In the genomic region with DNA sequence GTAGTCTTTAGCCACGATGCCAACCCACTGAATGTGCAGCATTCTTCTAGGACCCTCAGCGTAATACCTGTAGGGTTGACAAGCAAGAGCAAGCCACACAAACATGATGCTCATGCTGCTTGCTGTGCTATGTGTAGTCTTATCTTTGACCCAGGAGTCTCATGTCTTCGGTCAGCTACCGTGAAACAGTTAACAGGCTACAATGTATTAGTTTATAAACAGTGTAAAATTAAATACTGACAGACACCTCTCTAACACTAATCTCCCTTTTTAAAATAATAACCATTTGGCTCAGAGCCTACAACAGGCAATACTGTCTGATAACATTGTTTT, we compare ENCODE assay signal across 14 cellular contexts. TPM values are rescaled to one million over a fixed set of nuclear protein-coding genes. Genes with fewer than 3 reads are reported as not detected.
DNase-seq lines count a peak whose midpoint lies in the region; ATAC-seq, FAIRE-seq and TF ChIP-seq lines count a peak whose summit lies in the region.
"Had no signal": no experiment of that assay in that cellular context is flagged by ENCODE, and none has a peak within 500 bp of the region (broad histone marks: within the 10 kb centered on the region; RNA-seq: fewer than 3 reads in every experiment).

No MANE protein-coding gene starts in this region.

- peak overlapping the region; percentile 57 for H3K4me3 Mint-ChIP-seq in activated naive CD4-positive, alpha-beta T cell treated with anti-CD3 and anti-CD28 coated beads, Interleukin-2, amount 10 ng/mL, durations not matched to agents 7 days and 5 days
- H3K4me3 Mint-ChIP-seq in astrocyte (ENCODE audit: unreplicated experiment): peak overlapping the region; percentile 100
- H3K4me3 Mint-ChIP-seq in activated T-helper 2 cell treated with anti-CD3 and anti-CD28 coated beads, Interferon-gamma antibody, Interleukin-2, Interleukin-4, amounts not matched to agents 10 μg/mL and 5 μg/mL and 100 μg/mL, durations not matched to agents 14 hours and 24 hours and 36 hours (ENCODE audit: low read depth): no peak overlapping the region

- no peak overlapping the region for H3K27ac Mint-ChIP-seq in activated naive CD4-positive, alpha-beta T cell treated with anti-CD3 and anti-CD28 coated beads, Interleukin-2, amount 10 ng/mL, durations not matched to agents 7 days and 5 days
- H3K27ac Mint-ChIP-seq in astrocyte (ENCODE audit: unreplicated experiment): peak overlapping the region; percentile 100
- no peak overlapping the region for H3K27ac Mint-ChIP-seq in activated T-helper 2 cell treated with anti-CD3 and anti-CD28 coated beads, Interferon-gamma antibody, Interleukin-2, Interleukin-4, amounts not matched to agents 10 μg/mL and 5 μg/mL and 100 μg/mL, durations not matched to agents 14 hours and 24 hours and 36 hours

- no peak for TF ChIP-seq POLR2A in suprapubic skin (IDR thresholded peaks at IDR 0.05)

- peak overlapping the region; percentile 81 for H3K4me2 ChIP-seq in astrocyte (ENCODE audit: low read length)

- peaks cover 29% of the 10 kb centered on the region for H3K79me2 ChIP-seq in astrocyte (ENCODE audit: insufficient read depth, low read length)

- H3K4me1 Mint-ChIP-seq in activated naive CD4-positive, alpha-beta T cell treated with anti-CD3 and anti-CD28 coated beads, Interleukin-2, amount 10 ng/mL, durations not matched to agents 7 days and 5 days: peaks cover 31% of the 10 kb centered on the region
- peaks cover 19% of the 10 kb centered on the region for H3K4me1 Mint-ChIP-seq in astrocyte (ENCODE audit: low read depth, unreplicated experiment)
- peaks cover 32% of the 10 kb centered on the region for H3K4me1 Mint-ChIP-seq in activated T-helper 2 cell treated with anti-CD3 and anti-CD28 coated beads, Interferon-gamma antibody, Interleukin-2, Interleukin-4, amounts not matched to agents 10 μg/mL and 5 μg/mL and 100 μg/mL, durations not matched to agents 14 hours and 24 hours and 36 hours (ENCODE audit: low read depth)

- FAIRE-seq in astrocyte (lab: Jason Lieb, UNC): no peak
- FAIRE-seq: islet of Langerhans, pancreas had no signal

- H3K4me3 ChIP-seq in astrocyte (ENCODE audit: insufficient read depth, low read depth, low read length) (peak overlapping the region; percentile 32), lower lobe of right lung (peak overlapping the region; percentile 79), suprapubic skin (peak overlapping the region; percentile 90)

- DNase-seq in activated naive CD4-positive, alpha-beta T cell treated with anti-CD3 and anti-CD28 coated beads, Interleukin-2, amount 10 ng/mL, durations not matched to agents 7 days and 5 days: no peak
- no peak for DNase-seq in activated naive CD4-positive, alpha-beta T cell treated with anti-CD3 and anti-CD28 coated beads, Interleukin-2, amount 50 U/mL, for 16 hours
- no peak for DNase-seq in astrocyte (ENCODE audit: low read depth)
- DNase-seq in lower lobe of right lung: no peak
- DNase-seq in suprapubic skin (ENCODE audit: low spot score in 2 of 2): no peak
- no peak for DNase-seq in NCI-H2107 treated with DMSO at 0.1 percent for 48 hours (lab: John Stamatoyannopoulos, UW; ENCODE audit: unreplicated experiment)
- no peak for DNase-seq in glomerular visceral epithelial cell (ENCODE audit: extremely low spot score)
- DNase-seq in activated T-helper 2 cell treated with anti-CD3 and anti-CD28 coated beads, Interferon-gamma antibody, Interleukin-2, Interleukin-4, amounts not matched to agents 10 μg/mL and 5 μg/mL and 100 μg/mL, durations not matched to agents 14 hours and 24 hours and 36 hours (ENCODE audit: low spot score): no peak
- DNase-seq: activated CD4-positive, alpha-beta T cell treated with anti-CD3 and anti-CD28 coated beads, Interleukin-2, amount 50 U/mL, for 4 hours; GDM1; pancreas; stimulated activated CD4-positive, alpha-beta T cell treated with anti-CD3 and anti-CD28 coated beads, Interleukin-4, amount 100 ng/mL, for 24 hours had no signal

- H3K9me3 ChIP-seq in astrocyte (ENCODE audit: insufficient read depth, low read depth, low read length) (no peaks in the 10 kb centered on the region), lower lobe of right lung (no peaks in the 10 kb centered on the region), suprapubic skin (no peaks in the 10 kb centered on the region)
- H3K9me3 ChIP-seq: pancreas had no signal

- peak overlapping the region; percentile 95 for H3K9ac ChIP-seq in astrocyte (ENCODE audit: low read length)

- no peaks in the 10 kb centered on the region for H3K9me3 Mint-ChIP-seq in activated naive CD4-positive, alpha-beta T cell treated with anti-CD3 and anti-CD28 coated beads, Interleukin-2, amount 10 ng/mL, durations not matched to agents 7 days and 5 days
- no peaks in the 10 kb centered on the region for H3K9me3 Mint-ChIP-seq in astrocyte (ENCODE audit: unreplicated experiment)
- H3K9me3 Mint-ChIP-seq in activated T-helper 2 cell treated with anti-CD3 and anti-CD28 coated beads, Interferon-gamma antibody, Interleukin-2, Interleukin-4, amounts not matched to agents 10 μg/mL and 5 μg/mL and 100 μg/mL, durations not matched to agents 14 hours and 24 hours and 36 hours: no peaks in the 10 kb centered on the region

- H3K27ac ChIP-seq in astrocyte (ENCODE audit: low read depth, low read length) (peak overlapping the region; percentile 94), lower lobe of right lung (no peak overlapping the region), suprapubic skin (no peak overlapping the region)
- H3K27ac ChIP-seq: pancreas had no signal

- H3K27me3 Mint-ChIP-seq in activated naive CD4-positive, alpha-beta T cell treated with anti-CD3 and anti-CD28 coated beads, Interleukin-2, amount 10 ng/mL, durations not matched to agents 7 days and 5 days: no peaks in the 10 kb centered on the region
- H3K27me3 Mint-ChIP-seq in astrocyte (ENCODE audit: low read depth, unreplicated experiment): no peaks in the 10 kb centered on the region
- H3K27me3 Mint-ChIP-seq in activated T-helper 2 cell treated with anti-CD3 and anti-CD28 coated beads, Interferon-gamma antibody, Interleukin-2, Interleukin-4, amounts not matched to agents 10 μg/mL and 5 μg/mL and 100 μg/mL, durations not matched to agents 14 hours and 24 hours and 36 hours (ENCODE audit: low read depth): no peaks in the 10 kb centered on the region

- WGBS in suprapubic skin: 86% methylated on average over 4 of the region's 4 CpGs

- no peak for TF ChIP-seq EP300 in suprapubic skin (IDR thresholded peaks at IDR 0.05)

- no peak for ATAC-seq in lower lobe of right lung
- ATAC-seq: esophagus mucosa, pancreas had no signal

- intact Hi-C loops in lower lobe of right lung (cut with DNase I): no loop called here
- intact Hi-C loops in activated T-helper 2 cell treated with anti-CD3 and anti-CD28 coated beads, Interferon-gamma antibody, Interleukin-2, Interleukin-4, amounts not matched to agents 10 μg/mL and 5 μg/mL and 100 μg/mL, durations not matched to agents 14 hours and 24 hours and 36 hours (cut with micrococcal nuclease): loop anchor here (5.0 kb wide), 2 partner anchors 75 to 445 kb away; a partner anchor contains a TSS

- H2AFZ ChIP-seq in astrocyte (ENCODE audit: low read depth, low read length): no peak overlapping the region

- CTCF ChIA-PET in activated naive CD4-positive, alpha-beta T cell treated with anti-CD3 and anti-CD28 coated beads, Interleukin-2, amount 10 ng/mL, durations not matched to agents 7 days and 5 days (lab: Charles Lee): interaction anchor here (0.6 kb wide), 1 partner anchor 1279 kb away, joined by 3 read pairs; no protein-coding TSS in a partner anchor

- H3K36me3 ChIP-seq in astrocyte (ENCODE audit: insufficient read depth, low read length): peaks cover 6% of the 10 kb centered on the region
- peaks cover 49% of the 10 kb centered on the region for H3K36me3 ChIP-seq in lower lobe of right lung
- H3K36me3 ChIP-seq in suprapubic skin: peaks cover 33% of the 10 kb centered on the region

- H3K27me3 ChIP-seq in astrocyte (ENCODE audit: insufficient read depth, low read length) (no peaks in the 10 kb centered on the region), lower lobe of right lung (ENCODE audit: low read depth) (no peaks in the 10 kb centered on the region), suprapubic skin (no peaks in the 10 kb centered on the region)
- H3K27me3 ChIP-seq: pancreas had no signal

- peaks cover 19% of the 10 kb centered on the region for H3K36me3 Mint-ChIP-seq in activated naive CD4-positive, alpha-beta T cell treated with anti-CD3 and anti-CD28 coated beads, Interleukin-2, amount 10 ng/mL, durations not matched to agents 7 days and 5 days
- H3K36me3 Mint-ChIP-seq in astrocyte (ENCODE audit: low read depth, unreplicated experiment): peaks cover 2% of the 10 kb centered on the region
- H3K36me3 Mint-ChIP-seq in activated T-helper 2 cell treated with anti-CD3 and anti-CD28 coated beads, Interferon-gamma antibody, Interleukin-2, Interleukin-4, amounts not matched to agents 10 μg/mL and 5 μg/mL and 100 μg/mL, durations not matched to agents 14 hours and 24 hours and 36 hours (ENCODE audit: low read depth): peaks cover 27% of the 10 kb centered on the region

- TF ChIP-seq CTCF in astrocyte (IDR thresholded peaks at IDR 0.05; ENCODE audit: insufficient read depth, low read depth, low read length): no peak
- TF ChIP-seq CTCF in lower lobe of right lung (IDR thresholded peaks at IDR 0.05): no peak
- no peak for TF ChIP-seq CTCF in suprapubic skin (IDR thresholded peaks at IDR 0.05)

- peaks cover 4% of the 10 kb centered on the region for H4K20me1 ChIP-seq in astrocyte (ENCODE audit: insufficient read depth, low read length)

- H3K4me1 ChIP-seq in astrocyte (ENCODE audit: insufficient read depth, low read length): peaks cover 24% of the 10 kb centered on the region
- H3K4me1 ChIP-seq in lower lobe of right lung: peaks cover 18% of the 10 kb centered on the region
- H3K4me1 ChIP-seq in suprapubic skin: peaks cover 31% of the 10 kb centered on the region

RNA-seq across cellular contexts. Expression of a gene that starts 1.9 kb away (rescaled TPM):
- total RNA-seq in astrocyte: 47.9 and 52.5 TPM in 2 replicates
- 28.8 TPM for total RNA-seq in lower lobe of right lung
- 10 to 100 TPM; 31.6 to 52.5 (median 43.7) TPM for total RNA-seq in suprapubic skin
- 35.2 and 36.6 TPM in 2 replicates for total RNA-seq in activated T-helper 2 cell treated with anti-CD3 and anti-CD28 coated beads, Interferon-gamma antibody, Interleukin-2, Interleukin-4, amounts not matched to agents 10 μg/mL and 5 μg/mL and 100 μg/mL, durations not matched to agents 14 hours and 24 hours and 36 hours

Comparison
In these comparisons a context has a peak if more than half of its experiments do, and no peak if none do; other contexts are left out.
1. H3K4me3 ChIP-seq: peak in every context shown above with its lines; median percentile 90 in suprapubic skin; 79 in lower lobe of right lung; 32 in astrocyte.